Comparison of ENCODE assay signal across 1 cellular context in the genomic region with DNA sequence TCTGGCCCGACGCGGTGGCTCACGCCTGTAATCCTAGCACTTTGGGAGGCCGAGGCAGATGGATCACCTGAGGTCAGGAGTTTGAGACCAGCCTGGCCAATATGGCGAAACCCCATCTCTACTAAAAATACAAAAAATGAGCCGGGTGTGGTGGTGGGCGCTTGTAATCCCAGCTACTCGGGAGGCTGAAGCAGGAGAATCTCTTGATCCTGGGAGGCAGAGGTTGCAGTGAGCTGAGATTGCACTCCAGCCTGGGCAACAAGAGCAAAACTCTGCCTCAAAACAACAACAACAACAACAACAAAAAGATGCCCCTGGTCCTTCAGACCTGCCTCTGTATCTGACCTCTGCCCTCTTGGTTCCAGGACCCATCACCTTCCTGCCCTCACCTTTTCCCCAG.
TF ChIP-seq lines count a peak whose summit lies in the region.

No MANE protein-coding gene starts in this region.

TF ChIP-seq in K562, 482 proteins besides CTCF, POLR2A, EP300 and RAD21:
- TF ChIP-seq KDM5B (IDR thresholded peaks at IDR 0.05; ENCODE audit: insufficient replicate concordance, low read depth, low read length) = peak; percentile 32
